Comparison of ENCODE assay signal across 1 cellular context in the genomic region with DNA sequence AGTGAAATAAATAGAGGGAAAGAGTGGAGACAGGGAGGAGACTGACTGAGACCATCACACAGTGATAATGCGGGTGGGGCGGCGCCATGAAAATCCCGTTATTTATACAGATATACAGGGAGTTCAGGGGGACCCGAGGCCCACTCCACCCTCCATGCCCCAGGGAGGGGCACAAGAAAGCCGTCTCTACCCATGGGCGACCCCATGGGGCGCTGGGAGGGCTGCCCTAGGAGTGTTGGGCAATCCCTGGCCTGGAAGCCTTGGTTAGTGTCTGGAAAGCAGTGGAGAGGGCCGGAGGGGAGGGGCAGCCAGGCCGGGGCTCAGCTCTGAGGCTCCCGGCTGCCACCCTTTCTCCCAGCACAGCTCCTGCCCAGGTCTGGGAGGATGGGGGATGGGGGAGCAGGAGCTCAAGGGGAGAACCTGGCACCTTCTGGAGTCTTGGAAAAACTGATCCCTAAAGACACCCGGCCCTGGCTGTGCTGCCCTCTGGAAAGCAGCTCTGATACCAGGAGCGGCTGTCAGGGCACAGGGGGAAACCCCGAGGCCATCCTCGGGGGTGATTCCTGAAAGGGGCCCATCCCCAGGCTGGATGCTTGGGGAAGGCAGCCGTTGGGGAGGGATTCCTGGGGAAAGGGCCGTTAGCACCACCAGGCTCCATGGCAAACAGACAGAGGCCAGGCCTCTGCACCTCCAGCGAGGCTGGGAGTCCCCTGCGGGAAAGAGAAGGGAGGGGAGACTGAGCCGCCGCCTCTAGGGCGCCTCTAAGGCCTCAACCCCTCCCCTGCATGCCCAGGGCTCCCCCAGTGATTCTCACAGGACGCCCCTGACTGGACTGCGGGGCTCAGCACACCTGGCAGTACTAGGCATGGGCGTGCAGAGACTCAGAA.
TF ChIP-seq lines count a peak whose summit lies in the region.

No MANE protein-coding gene starts in this region.

TF ChIP-seq in WTC11, 78 proteins besides CTCF, POLR2A, EP300 and RAD21 (continued from another document):
- no peak for TF ChIP-seq ZNF512 (CRISPR knock-in tag; IDR thresholded peaks at IDR 0.05; ENCODE audit: borderline replicate concordance)
- TF ChIP-seq CBFB (CRISPR knock-in tag; IDR thresholded peaks at IDR 0.05; ENCODE audit: low read depth): no peak
